ENCODE assay signal across 8 cellular contexts in the genomic region with DNA sequence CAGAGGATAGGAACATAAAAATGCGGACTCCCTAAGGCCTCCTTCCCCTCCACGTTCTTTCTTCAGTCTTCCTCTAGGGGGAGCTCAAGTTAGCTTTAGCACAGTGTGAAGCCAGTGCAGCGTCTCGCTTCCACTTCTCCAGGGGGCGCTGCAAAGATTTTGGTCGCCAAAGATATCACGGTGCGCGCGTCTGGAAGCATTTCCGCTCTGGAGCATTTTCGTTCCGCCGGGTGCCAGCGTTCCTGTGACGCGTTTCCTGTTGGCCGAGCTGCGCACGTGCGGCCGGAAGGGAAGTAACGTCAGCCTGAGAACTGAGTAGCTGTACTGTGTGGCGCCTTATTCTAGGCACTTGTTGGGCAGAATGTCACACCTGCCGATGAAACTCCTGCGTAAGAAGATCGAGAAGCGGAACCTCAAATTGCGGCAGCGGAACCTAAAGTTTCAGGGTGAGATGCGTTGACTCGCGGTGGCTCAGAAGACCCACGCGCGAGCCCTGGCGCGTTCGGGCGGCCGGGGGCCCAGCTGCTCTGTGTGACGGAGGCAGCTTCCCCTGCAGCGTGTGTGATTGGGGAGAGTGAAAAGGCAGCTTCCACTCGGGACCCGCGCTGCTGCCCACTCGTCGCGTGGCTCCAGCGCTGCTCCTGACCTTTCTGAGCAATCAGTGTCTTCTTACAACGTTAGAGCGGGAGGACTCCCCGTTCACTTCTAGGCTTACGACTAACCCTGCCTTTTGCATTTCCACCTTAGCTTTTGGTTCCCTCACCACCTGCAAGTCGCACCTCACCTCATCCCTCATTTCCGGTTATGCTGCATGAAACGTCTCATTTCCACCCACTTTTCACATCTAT. TPM values are rescaled to one million over a fixed set of nuclear protein-coding genes. Genes with fewer than 3 reads are reported as not detected.
DNase-seq lines count a peak whose midpoint lies in the region; ATAC-seq and TF ChIP-seq lines count a peak whose summit lies in the region.

A gene (plus strand): TSS at position 275 of the 848 bp plus-strand sequence. CDS start 87 bp downstream, at position 362.

- peak within 1 kb of the TSS; percentile 90 for H3K4me3 ChIP-seq in psoas muscle
- H3K4me3 ChIP-seq in uterus: peak within 1 kb of the TSS; percentile 72 to 79

- H3K4me1 Mint-ChIP-seq in T-helper 17 cell: peaks cover 19% of the 10 kb centered on the region

- TF ChIP-seq CTCF in GM13976 (IDR thresholded peaks at IDR 0.05; ENCODE audit: borderline replicate concordance, control extremely low read depth, extremely low read depth, insufficient read depth, missing control alignments): peak; percentile 99
- TF ChIP-seq CTCF in psoas muscle (IDR thresholded peaks at IDR 0.05): peak; percentile 98
- peak; percentile 98 to 100 (median 100) for TF ChIP-seq CTCF in uterus (IDR thresholded peaks at IDR 0.05)

- in situ Hi-C loops in GM13976 (cut with MboI; ENCODE audit: low sequenced_read_pairs, unreplicated experiment): no loop called here

- peak; percentile 39 to 45 for TF ChIP-seq POLR2A in uterus (IDR thresholded peaks at IDR 0.05)

- H3K4me1 ChIP-seq in psoas muscle (peaks cover 24% of the 10 kb centered on the region), uterus (peaks cover 0 to 9% of the 10 kb centered on the region in 2 donors)

- H3K9me3 ChIP-seq in T-helper 17 cell (ENCODE audit: control insufficient read depth, low read length, poor library complexity, severe bottlenecking) (no peaks in the 10 kb centered on the region), psoas muscle (no peaks in the 10 kb centered on the region), uterus (no peaks in the 10 kb centered on the region)

- intact Hi-C loops in left ventricle myocardium superior (cut with micrococcal nuclease) (no loop called here), psoas muscle (cut with DNase I) (loop anchor here (5.0 kb wide), 3 partner anchors 188 to 278 kb away; a partner anchor contains a TSS), uterus (cut with DNase I; ENCODE audit: low total_unique reads) (no loop called here)

- H3K27ac ChIP-seq in angular gyrus (ENCODE audit: low read depth, low read length) (peak within 1 kb of the TSS; percentile 22), psoas muscle (peak within 1 kb of the TSS; percentile 96), uterus (peak within 1 kb of the TSS; percentile 77 to 87)

- H3K27me3 Mint-ChIP-seq in T-helper 17 cell: no peaks in the 10 kb centered on the region

- DNase-seq in GM13976 (ENCODE audit: low spot score): peak; percentile 84
- DNase-seq in NCI-H1694 (lab: John Stamatoyannopoulos, UW): peak; percentile 98
- DNase-seq in T-helper 17 cell: peak; percentile 91 to 97 (median 96)
- DNase-seq in left ventricle myocardium superior: peak; percentile 97
- peak; percentile 97 to 98 for DNase-seq in psoas muscle
- DNase-seq in uterus: peak; percentile 97 to 98

- ATAC-seq in HG02884 (IDR thresholded peaks at IDR 0.05; ENCODE audit: unreplicated experiment) (peak; percentile 95), T-helper 17 cell (peak; percentile 89), left ventricle myocardium superior (peak; percentile 99), psoas muscle (peak; percentile 98 to 99 (median 98))

- peak within 1 kb of the TSS; percentile 98 for H3K4me3 Mint-ChIP-seq in T-helper 17 cell

- WGBS in psoas muscle, 3 donors: 0 to 1% (median 0%) methylated on average over 56 to 57 of the region's 57 CpGs

- H3K36me3 Mint-ChIP-seq in T-helper 17 cell (ENCODE audit: low read depth): peaks cover 7% of the 10 kb centered on the region

- H3K27me3 ChIP-seq in psoas muscle (ENCODE audit: insufficient read depth in 3 of 3, low read length in 2 of 3): no peaks in the 10 kb centered on the region
- no peaks in the 10 kb centered on the region for H3K27me3 ChIP-seq in uterus

- H3K36me3 ChIP-seq in psoas muscle (ENCODE audit: insufficient read depth in 1 of 2, low read depth in 1 of 2) (peaks cover 6 to 33% of the 10 kb centered on the region in 2 donors), uterus (no peaks in the 10 kb centered on the region)

- peak within 1 kb of the TSS; percentile 100 for H3K27ac Mint-ChIP-seq in T-helper 17 cell

RNA-seq across cellular contexts. Expression of the gene that starts here (rescaled TPM):
- total RNA-seq in T-helper 17 cell: 100 to 1,000 TPM; 115 to 146 TPM
- total RNA-seq in left ventricle myocardium superior: 28.2 TPM
- 10 to 100 TPM; 24.5 to 33.4 (median 30.4) TPM for total RNA-seq in psoas muscle
- 10 to 100 TPM; 12.6 to 31.2 (median 28.9) TPM for polyA plus RNA-seq in psoas muscle
- total RNA-seq in uterus: 10 to 100 TPM; 30.2 to 82.7 (median 53.3) TPM

Comparison
In these comparisons a context has a peak if more than half of its experiments do, and no peak if none do; other contexts are left out.
1. Peak in every context shown above with its lines: DNase-seq, ATAC-seq, H3K4me3 ChIP-seq and H3K27ac ChIP-seq.
2. H3K27ac ChIP-seq: peak in every context shown above with its lines; median percentile 96 in psoas muscle; 82 in uterus; 22 in angular gyrus.
3. intact Hi-C loops: an anchor here in psoas muscle (5.0 kb wide); none called in left ventricle myocardium superior and uterus.